In the genomic region with DNA sequence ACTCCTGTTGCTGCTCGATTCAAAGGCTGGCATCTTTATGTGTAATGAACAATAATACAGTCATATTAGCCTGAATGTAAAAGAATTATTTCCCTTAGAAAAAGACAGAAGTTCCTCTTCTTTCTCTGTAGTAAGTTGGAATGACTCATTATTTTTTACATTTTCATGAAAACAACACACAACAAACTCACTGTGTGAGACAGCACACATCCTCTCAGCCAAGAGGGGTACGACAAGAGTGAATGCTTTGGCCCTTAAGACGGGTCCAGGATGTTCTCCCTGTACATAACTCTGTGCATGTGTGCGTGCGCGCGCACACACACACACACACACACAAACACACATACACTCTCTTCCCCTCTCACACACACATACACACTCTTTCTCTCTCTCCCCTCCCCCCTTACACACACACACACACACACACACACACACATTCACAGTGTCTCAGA, we compare ENCODE assay signal across 11 cellular contexts.
A peak's percentile ranks its signal among the peaks of the same experiment; 100 is the strongest.
DNase-seq lines count a peak whose midpoint lies in the region; ATAC-seq, FAIRE-seq and TF ChIP-seq lines count a peak whose summit lies in the region.
"Had no signal": no experiment of that assay in that cellular context is flagged by ENCODE, and none has a peak within 500 bp of the region (broad histone marks: within the 10 kb centered on the region; RNA-seq: fewer than 3 reads in every experiment).

No MANE protein-coding gene starts in this region.

- H3K4me1 ChIP-seq in Caco-2, result no peaks in the 10 kb centered on the region

- FAIRE-seq in GM12892 (lab: Jason Lieb, UNC), result no peak
- FAIRE-seq: endothelial cell of umbilical vein had no signal

- H3K4me1 Mint-ChIP-seq in memory B cell (no peaks in the 10 kb centered on the region), Caco-2 (ENCODE audit: low read depth, unreplicated experiment) (no peaks in the 10 kb centered on the region)
- H3K4me1 Mint-ChIP-seq: activated naive CD8-positive, alpha-beta T cell treated with anti-CD3 and anti-CD28 coated beads, Interleukin-2, amount 10 ng/mL, durations not matched to agents 7 days and 5 days had no signal

- no peaks in the 10 kb centered on the region for H3K27me3 ChIP-seq in Caco-2 (replicated peaks; ENCODE audit: control insufficient read depth, insufficient read depth, low read length)
- no peaks in the 10 kb centered on the region for H3K27me3 ChIP-seq in brain microvascular endothelial cell (replicated peaks)

- peak; percentile 23 for ATAC-seq in GM19023 (IDR thresholded peaks at IDR 0.05; ENCODE audit: unreplicated experiment)
- peak; percentile 30 for ATAC-seq in HG02571 (IDR thresholded peaks at IDR 0.05; ENCODE audit: unreplicated experiment)
- ATAC-seq in HG03457 (IDR thresholded peaks at IDR 0.05; ENCODE audit: unreplicated experiment), result peak; percentile 26
- peak; percentile 22 for ATAC-seq in memory B cell (ENCODE audit: low read depth)
- ATAC-seq: left lobe of liver had no signal

- no peak overlapping the region for H3K27ac ChIP-seq in brain microvascular endothelial cell

- in situ Hi-C loops in brain microvascular endothelial cell (cut with HindIII; ENCODE audit: low pct_ligation_motif_present, low sequenced_read_pairs), result no loop called here

- TF ChIP-seq POLR2A in GM12892 (IDR thresholded peaks at IDR 0.05; ENCODE audit: low read depth, low read length), result no peak

- H3K27ac Mint-ChIP-seq in memory B cell, result no peak overlapping the region
- no peak overlapping the region for H3K27ac Mint-ChIP-seq in Caco-2 (ENCODE audit: unreplicated experiment)
- H3K27ac Mint-ChIP-seq: activated naive CD8-positive, alpha-beta T cell treated with anti-CD3 and anti-CD28 coated beads, Interleukin-2, amount 10 ng/mL, durations not matched to agents 7 days and 5 days had no signal

- H3K9me3 Mint-ChIP-seq in memory B cell (no peaks in the 10 kb centered on the region), Caco-2 (ENCODE audit: unreplicated experiment) (no peaks in the 10 kb centered on the region)
- H3K9me3 Mint-ChIP-seq: activated naive CD8-positive, alpha-beta T cell treated with anti-CD3 and anti-CD28 coated beads, Interleukin-2, amount 10 ng/mL, durations not matched to agents 7 days and 5 days had no signal

- peaks cover 11% of the 10 kb centered on the region for H3K36me3 Mint-ChIP-seq in memory B cell
- no peaks in the 10 kb centered on the region for H3K36me3 Mint-ChIP-seq in Caco-2 (ENCODE audit: insufficient read depth, unreplicated experiment)

- no peak overlapping the region for H3K4me3 ChIP-seq in Caco-2 (ENCODE audit: low read depth, low read length)
- no peak overlapping the region for H3K4me3 ChIP-seq in brain microvascular endothelial cell (ENCODE audit: low read depth, low read length)

- CTCF ChIA-PET in Caco-2 (lab: Charles Lee), result no interaction called here

- TF ChIP-seq CTCF in Caco-2 (IDR thresholded peaks at IDR 0.05; ENCODE audit: insufficient read depth in 1 of 2, low read depth in 1 of 2, low read length in 1 of 2, severe bottlenecking in 1 of 2, unreplicated experiment in 1 of 2) (no peak), brain microvascular endothelial cell (IDR thresholded peaks at IDR 0.05; ENCODE audit: low read depth, low read length, missing control alignments) (no peak)

- no peak for DNase-seq in memory B cell (ENCODE audit: low spot score in 2 of 2)
- no peak for DNase-seq in Caco-2
- no peak for DNase-seq in NCI-H2081 (lab: John Stamatoyannopoulos, UW)
- DNase-seq in brain microvascular endothelial cell, result no peak
- DNase-seq in GM12892 (ENCODE audit: insufficient read length), result no peak
- DNase-seq: activated naive CD8-positive, alpha-beta T cell treated with anti-CD3 and anti-CD28 coated beads, Interleukin-2, amount 10 ng/mL, durations not matched to agents 7 days and 5 days had no signal

- intact Hi-C loops in Caco-2 (cut with micrococcal nuclease; ENCODE audit: unreplicated experiment), result no loop called here

- H3K4me3 Mint-ChIP-seq in memory B cell (no peak overlapping the region), Caco-2 (ENCODE audit: unreplicated experiment) (no peak overlapping the region)
- H3K4me3 Mint-ChIP-seq: activated naive CD8-positive, alpha-beta T cell treated with anti-CD3 and anti-CD28 coated beads, Interleukin-2, amount 10 ng/mL, durations not matched to agents 7 days and 5 days had no signal

- H3K9me3 ChIP-seq in Caco-2, result no peaks in the 10 kb centered on the region

- BruUV-seq in Caco-2 (replicated peaks; lab: Mats Ljungman, UMichigan), result no TSS peak

- no peaks in the 10 kb centered on the region for H3K27me3 Mint-ChIP-seq in memory B cell
- H3K27me3 Mint-ChIP-seq in Caco-2 (ENCODE audit: insufficient read depth, unreplicated experiment), result no peaks in the 10 kb centered on the region
- H3K27me3 Mint-ChIP-seq: activated naive CD8-positive, alpha-beta T cell treated with anti-CD3 and anti-CD28 coated beads, Interleukin-2, amount 10 ng/mL, durations not matched to agents 7 days and 5 days had no signal

- POLR2A ChIA-PET in Caco-2 (lab: Charles Lee), result no interaction called here

- no peaks in the 10 kb centered on the region; the same call in 1 of the 2 replicates for H3K36me3 ChIP-seq in Caco-2 (ENCODE audit: control insufficient read depth, insufficient read depth, low read length)
- H3K36me3 ChIP-seq in brain microvascular endothelial cell (replicated peaks), result no peaks in the 10 kb centered on the region
